In the genomic region with DNA sequence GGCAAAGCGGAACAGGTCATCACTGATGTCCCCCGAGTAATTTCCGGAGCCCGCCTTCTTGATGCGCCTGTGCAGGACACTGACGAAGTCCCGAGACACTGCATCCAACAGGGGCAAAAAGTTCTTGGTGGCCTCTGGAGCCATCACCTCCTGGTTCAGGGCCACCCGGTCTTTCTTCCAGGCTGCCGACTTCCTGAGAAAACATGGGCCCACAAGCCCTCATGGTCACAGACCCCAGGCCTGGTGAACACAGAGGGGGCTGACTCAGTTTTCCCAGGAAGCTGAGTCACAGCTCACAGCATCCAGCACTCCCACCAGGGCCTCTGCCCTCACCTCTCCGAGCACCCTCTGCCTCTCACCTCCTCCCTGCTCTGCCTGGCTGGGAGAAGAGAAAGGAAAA, we compare ENCODE assay signal across 17 cellular contexts.
DNase-seq lines count a peak whose midpoint lies in the region; ATAC-seq and TF ChIP-seq lines count a peak whose summit lies in the region.
"Had no signal": no experiment of that assay in that cellular context is flagged by ENCODE, and none has a peak within 500 bp of the region (broad histone marks: within the 10 kb centered on the region; RNA-seq: fewer than 3 reads in every experiment).

No MANE protein-coding gene starts in this region.

- peaks cover 4% of the 10 kb centered on the region for H3K4me1 ChIP-seq in RWPE2 (ENCODE audit: insufficient read depth, poor library complexity, severe bottlenecking)
- H3K4me1 ChIP-seq: HAP-1 had no signal

- H3K27me3 Mint-ChIP-seq in stimulated activated memory B cell treated with anti-CD40 and anti-IgM and Interleukin-4, amounts not matched to agents 10 μg/mL and 1 μg/mL and 100 μg/mL, for 72 hours: peaks cover 41% of the 10 kb centered on the region
- H3K27me3 Mint-ChIP-seq: activated CD4-positive, alpha-beta memory T cell treated with anti-CD3 and anti-CD28 coated beads for 36 hours had no signal

- H3K9me3 ChIP-seq in RWPE2 (ENCODE audit: severe bottlenecking): no peaks in the 10 kb centered on the region
- H3K9me3 ChIP-seq: HAP-1 had no signal

- TF ChIP-seq CTCF in RWPE2 (IDR thresholded peaks at IDR 0.05; ENCODE audit: poor library complexity, severe bottlenecking): no peak

- H3K9me3 Mint-ChIP-seq in stimulated activated memory B cell treated with anti-CD40 and anti-IgM and Interleukin-4, amounts not matched to agents 10 μg/mL and 1 μg/mL and 100 μg/mL, for 72 hours: no peaks in the 10 kb centered on the region
- H3K9me3 Mint-ChIP-seq: activated CD4-positive, alpha-beta memory T cell treated with anti-CD3 and anti-CD28 coated beads for 36 hours; CD8-positive, alpha-beta T cell; nephron had no signal

- H3K36me3 ChIP-seq in RWPE2 (ENCODE audit: low read depth): no peaks in the 10 kb centered on the region
- H3K36me3 ChIP-seq: HAP-1 had no signal

- no peak overlapping the region for H3K27ac Mint-ChIP-seq in stimulated activated memory B cell treated with anti-CD40 and anti-IgM and Interleukin-4, amounts not matched to agents 10 μg/mL and 1 μg/mL and 100 μg/mL, for 72 hours
- H3K27ac Mint-ChIP-seq: activated CD4-positive, alpha-beta memory T cell treated with anti-CD3 and anti-CD28 coated beads for 36 hours; CD8-positive, alpha-beta T cell had no signal

- no peak overlapping the region for H3K4me3 Mint-ChIP-seq in stimulated activated memory B cell treated with anti-CD40 and anti-IgM and Interleukin-4, amounts not matched to agents 10 μg/mL and 1 μg/mL and 100 μg/mL, for 72 hours
- H3K4me3 Mint-ChIP-seq: activated CD4-positive, alpha-beta memory T cell treated with anti-CD3 and anti-CD28 coated beads for 36 hours; CD8-positive, alpha-beta T cell; nephron had no signal

- no peaks in the 10 kb centered on the region for H3K36me3 Mint-ChIP-seq in stimulated activated memory B cell treated with anti-CD40 and anti-IgM and Interleukin-4, amounts not matched to agents 10 μg/mL and 1 μg/mL and 100 μg/mL, for 72 hours
- H3K36me3 Mint-ChIP-seq: activated CD4-positive, alpha-beta memory T cell treated with anti-CD3 and anti-CD28 coated beads for 36 hours; CD8-positive, alpha-beta T cell had no signal

- no peak overlapping the region for H3K4me3 ChIP-seq in RWPE2 (ENCODE audit: severe bottlenecking)
- H3K4me3 ChIP-seq: HAP-1 had no signal

- peak; percentile 68 for DNase-seq in activated CD8-positive, alpha-beta memory T cell treated with anti-CD3 and anti-CD28 coated beads, Interleukin-2, amount 50 U/mL, for 48 hours
- no peak for DNase-seq in activated CD8-positive, alpha-beta memory T cell treated with anti-CD3 and anti-CD28 coated beads, Interleukin-2, amount 50 U/mL, for 4 hours
- DNase-seq in RWPE2 (ENCODE audit: low spot score) (no peak), iris pigment epithelial cell (ENCODE audit: low read depth) (peak; percentile 46), NCI-H2081 treated with DMSO at 0.1 percent for 48 hours (lab: John Stamatoyannopoulos, UW) (no peak), hypothalamus (lab: John Stamatoyannopoulos, UW) (no peak)
- peak; percentile 18 to 32 for DNase-seq in stimulated activated CD8-positive, alpha-beta memory T cell treated with anti-CD3 and anti-CD28 coated beads, Interleukin-15, amount 100 ng/mL, for 48 hours (ENCODE audit: low read depth in 2 of 2)
- DNase-seq: activated CD4-positive, alpha-beta memory T cell treated with anti-CD3 and anti-CD28 coated beads for 36 hours; activated gamma-delta T cell treated with Interleukin-2 at 50 U/mL for 16 hours; CD8-positive, alpha-beta T cell; effector memory CD4-positive, alpha-beta T cell; mammary epithelial cell; NCI-H2081; NCI-H526 treated with DMSO at 0.1 percent for 48 hours had no signal

- H3K27ac ChIP-seq in RWPE2 (ENCODE audit: poor library complexity, severe bottlenecking): no peak overlapping the region

- H3K4me1 Mint-ChIP-seq in stimulated activated memory B cell treated with anti-CD40 and anti-IgM and Interleukin-4, amounts not matched to agents 10 μg/mL and 1 μg/mL and 100 μg/mL, for 72 hours: peaks cover 7% of the 10 kb centered on the region
- H3K4me1 Mint-ChIP-seq: nephron had no signal

- H3K27me3 ChIP-seq in RWPE2 (ENCODE audit: insufficient read depth, poor library complexity, severe bottlenecking): no peaks in the 10 kb centered on the region

- ATAC-seq in RWPE2 (ENCODE audit: low read depth): peak; percentile 28; the same call in 2 of the 3 replicates
- ATAC-seq in stimulated activated memory B cell treated with anti-CD40 and anti-IgM and Interleukin-4, amounts not matched to agents 10 μg/mL and 1 μg/mL and 100 μg/mL, for 72 hours: no peak
- ATAC-seq: CD8-positive, alpha-beta T cell had no signal

Comparison
In these comparisons a context has a peak if more than half of its experiments do, and no peak if none do; other contexts are left out.
1. DNase-seq: peak in activated CD8-positive, alpha-beta memory T cell treated with anti-CD3 and anti-CD28 coated beads, Interleukin-2, amount 50 U/mL, for 48 hours (single experiment), iris pigment epithelial cell (single experiment) and stimulated activated CD8-positive, alpha-beta memory T cell treated with anti-CD3 and anti-CD28 coated beads, Interleukin-15, amount 100 ng/mL, for 48 hours (2 of 2); none in activated CD8-positive, alpha-beta memory T cell treated with anti-CD3 and anti-CD28 coated beads, Interleukin-2, amount 50 U/mL, for 4 hours (single experiment), RWPE2 (single experiment), NCI-H2081 treated with DMSO at 0.1 percent for 48 hours (single experiment) and hypothalamus (0 of 51).